ENCODE assay signal across 24 cellular contexts in the genomic region with DNA sequence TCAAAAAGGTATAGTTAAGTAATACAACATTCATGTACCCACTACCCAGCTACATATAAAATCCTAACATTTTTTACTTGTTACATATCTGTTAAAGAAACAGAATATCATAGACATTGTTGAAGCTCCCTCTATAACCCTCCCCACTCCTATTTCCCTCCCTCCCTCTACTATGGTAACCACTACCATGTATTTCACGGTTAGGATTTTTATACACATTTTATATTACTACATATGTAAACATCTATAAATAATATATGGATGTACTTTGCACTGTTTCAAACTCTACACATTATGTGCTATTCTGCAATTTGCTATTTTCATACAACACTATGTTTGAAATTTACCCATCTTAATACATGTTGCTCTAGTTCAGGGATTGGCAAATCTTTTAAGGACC.
"Had no signal": no experiment of that assay in that cellular context is flagged by ENCODE, and none has a peak within 500 bp of the region (broad histone marks: within the 10 kb centered on the region; RNA-seq: fewer than 3 reads in every experiment).

No MANE protein-coding gene starts in this region.

- H3K9ac ChIP-seq: neural progenitor cell, parathyroid adenoma had no signal

- H3K9me3 ChIP-seq: ovary, psoas muscle, right lobe of liver, sigmoid colon, stomach, thoracic aorta, thyroid gland, tibial nerve, upper lobe of left lung, vagina had no signal

- H2AFZ ChIP-seq: neural progenitor cell, parathyroid adenoma had no signal

- H3K4me2 ChIP-seq: neural progenitor cell had no signal

- H3K79me2 ChIP-seq: parathyroid adenoma had no signal

- H3K4me1 ChIP-seq: neural progenitor cell, parathyroid adenoma, psoas muscle, right lobe of liver, sigmoid colon, stomach, thyroid gland, tibial nerve, upper lobe of left lung, vagina had no signal

- H3K4me3 ChIP-seq: neural progenitor cell, ovary, psoas muscle, right lobe of liver, sigmoid colon, stomach, thoracic aorta, thyroid gland, tibial nerve, upper lobe of left lung, vagina had no signal

- H3K36me3 ChIP-seq: ovary, right lobe of liver, thoracic aorta, thyroid gland, vagina had no signal

- H3K27ac ChIP-seq: neural progenitor cell, ovary, parathyroid adenoma, psoas muscle, right lobe of liver, sigmoid colon, stomach, thoracic aorta, thyroid gland, tibial nerve, upper lobe of left lung, vagina had no signal

- H3K27me3 ChIP-seq: neural progenitor cell, ovary, right lobe of liver, sigmoid colon, stomach, thyroid gland, tibial nerve, upper lobe of left lung, vagina had no signal

- ATAC-seq: psoas muscle; right cardiac atrium; right lobe of liver; stimulated activated effector memory CD8-positive, alpha-beta T cell treated with anti-CD3 and anti-CD28 coated beads, Interleukin-12 subunit alpha, Interleukin-12 subunit beta, amount 100 ng/mL, for 72 hours; stimulated activated naive B cell treated with anti-CD40 and anti-IgM and Interleukin-4, amounts not matched to agents 10 μg/mL and 1 μg/mL and 100 μg/mL, for 72 hours had no signal

- DNase-seq: occipital lobe; ovary; posterior cingulate gyrus; psoas muscle; right cardiac atrium; right lobe of liver; sigmoid colon; small intestine; stimulated activated CD4-positive, alpha-beta T cell treated with anti-CD3 and anti-CD28 coated beads, Interleukin-15, amount 100 ng/mL, for 24 hours; stimulated activated CD4-positive, alpha-beta T cell treated with anti-CD3 and anti-CD28 coated beads, Interleukin-2, amount 100 ng/mL, for 24 hours; stimulated activated CD4-positive, alpha-beta T cell treated with anti-CD3 and anti-CD28 coated beads, Interleukin-2, amount 100 ng/mL, for 48 hours; stimulated activated CD4-positive, alpha-beta T cell treated with anti-CD3 and anti-CD28 coated beads, Interleukin-4, amount 100 ng/mL, for 24 hours; stimulated activated naive B cell treated with anti-CD40 and anti-IgM and Interleukin-4, amounts not matched to agents 10 μg/mL and 1 μg/mL and 100 μg/mL, for 72 hours; stimulated activated naive CD4-positive, alpha-beta T cell treated with Interleukin-2 at 50 U/mL for 16 hours; stomach; thyroid gland; trophoblast cell; upper lobe of left lung had no signal
